ENCODE assay signal across 1 cellular context in the genomic region with DNA sequence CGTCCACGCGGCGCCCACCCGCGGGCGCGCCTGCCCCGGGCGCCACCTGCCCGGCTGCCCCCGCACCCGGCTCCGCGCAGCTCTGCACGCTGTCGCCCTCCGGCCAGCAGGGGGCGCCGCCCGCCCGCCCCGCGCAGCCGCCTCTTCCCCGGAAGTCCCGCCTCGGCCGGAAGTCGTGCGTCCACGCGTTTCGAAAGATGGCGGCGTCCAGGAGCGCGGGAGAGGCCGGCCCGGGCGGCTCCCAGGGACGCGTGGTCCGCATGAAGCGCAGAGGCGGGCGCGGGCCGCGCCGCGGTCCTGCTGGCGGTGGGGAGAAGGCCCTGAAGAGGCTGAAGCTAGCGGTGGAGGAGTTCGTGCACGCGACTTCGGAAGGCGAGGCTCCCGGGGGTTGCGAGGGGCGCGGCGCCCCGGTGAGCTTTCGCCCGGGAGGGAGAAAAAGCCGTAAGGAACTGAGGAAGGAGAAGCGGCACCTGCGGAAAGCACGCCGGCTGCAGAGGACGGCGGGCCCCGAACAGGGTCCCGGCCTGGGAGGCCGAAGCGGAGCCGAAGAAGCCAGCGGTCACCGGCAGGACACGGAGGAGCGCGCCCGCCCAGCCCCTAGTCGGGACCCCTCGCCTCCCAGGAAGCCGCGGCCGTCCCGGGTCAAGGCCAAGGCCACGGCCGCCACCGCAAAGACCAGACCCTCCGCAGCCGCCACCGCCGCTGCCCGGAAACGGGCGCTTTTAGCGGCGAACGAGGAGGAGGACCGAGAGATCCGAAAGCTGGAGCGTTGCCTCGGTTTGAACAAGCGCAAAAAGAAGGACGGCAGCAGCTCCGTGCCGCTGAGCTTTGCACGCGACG.
TF ChIP-seq lines count a peak whose summit lies in the region.

Gene NOM1, plus strand, starts transcription at position 172 of the 840 bp plus-strand sequence. Its CDS starts 26 bp downstream, at position 198.

TF ChIP-seq in GM12878, 131 proteins besides CTCF, POLR2A, EP300 and RAD21 (continued from another document and continues in another):
- no peak for TF ChIP-seq SUPT20H (IDR thresholded peaks at IDR 0.05; ENCODE audit: borderline replicate concordance, control insufficient read depth, low read depth, low read length)
- TF ChIP-seq E4F1 (IDR thresholded peaks at IDR 0.05; ENCODE audit: borderline replicate concordance, partially characterized antibody): no peak
- TF ChIP-seq HDAC2 (IDR thresholded peaks at IDR 0.05): 0 out of 2 replicates have a peak, but pooled peaks have one; percentile 78
- peak; percentile 52 for TF ChIP-seq SIX5 (IDR thresholded peaks at IDR 0.05; ENCODE audit: low read depth, low read length, severe bottlenecking)
- TF ChIP-seq CHD4 (IDR thresholded peaks at IDR 0.05): no peak
- peak; percentile 37; the same call in 1 of the 2 replicates for TF ChIP-seq SREBF2 (IDR thresholded peaks at IDR 0.05; ENCODE audit: low read length)
- TF ChIP-seq RCOR1 (conservative IDR thresholded peaks at IDR 0.05; ENCODE audit: low read depth, low read length): no peak
- TF ChIP-seq MXI1 (IDR thresholded peaks at IDR 0.05; ENCODE audit: low read depth, low read length): peak; percentile 99
- TF ChIP-seq BMI1 (IDR thresholded peaks at IDR 0.05; ENCODE audit: borderline replicate concordance): no peak
- peak; percentile 65; the same call in 1 of the 2 replicates for TF ChIP-seq POLR2AphosphoS5 (IDR thresholded peaks at IDR 0.05; ENCODE audit: low read length)
- no peak for TF ChIP-seq ZZZ3 (IDR thresholded peaks at IDR 0.05; ENCODE audit: control insufficient read depth, insufficient read length, low read depth)
- peak; percentile 91 for TF ChIP-seq GABPA (IDR thresholded peaks at IDR 0.05; ENCODE audit: low read depth)
- TF ChIP-seq, protein P1, sequence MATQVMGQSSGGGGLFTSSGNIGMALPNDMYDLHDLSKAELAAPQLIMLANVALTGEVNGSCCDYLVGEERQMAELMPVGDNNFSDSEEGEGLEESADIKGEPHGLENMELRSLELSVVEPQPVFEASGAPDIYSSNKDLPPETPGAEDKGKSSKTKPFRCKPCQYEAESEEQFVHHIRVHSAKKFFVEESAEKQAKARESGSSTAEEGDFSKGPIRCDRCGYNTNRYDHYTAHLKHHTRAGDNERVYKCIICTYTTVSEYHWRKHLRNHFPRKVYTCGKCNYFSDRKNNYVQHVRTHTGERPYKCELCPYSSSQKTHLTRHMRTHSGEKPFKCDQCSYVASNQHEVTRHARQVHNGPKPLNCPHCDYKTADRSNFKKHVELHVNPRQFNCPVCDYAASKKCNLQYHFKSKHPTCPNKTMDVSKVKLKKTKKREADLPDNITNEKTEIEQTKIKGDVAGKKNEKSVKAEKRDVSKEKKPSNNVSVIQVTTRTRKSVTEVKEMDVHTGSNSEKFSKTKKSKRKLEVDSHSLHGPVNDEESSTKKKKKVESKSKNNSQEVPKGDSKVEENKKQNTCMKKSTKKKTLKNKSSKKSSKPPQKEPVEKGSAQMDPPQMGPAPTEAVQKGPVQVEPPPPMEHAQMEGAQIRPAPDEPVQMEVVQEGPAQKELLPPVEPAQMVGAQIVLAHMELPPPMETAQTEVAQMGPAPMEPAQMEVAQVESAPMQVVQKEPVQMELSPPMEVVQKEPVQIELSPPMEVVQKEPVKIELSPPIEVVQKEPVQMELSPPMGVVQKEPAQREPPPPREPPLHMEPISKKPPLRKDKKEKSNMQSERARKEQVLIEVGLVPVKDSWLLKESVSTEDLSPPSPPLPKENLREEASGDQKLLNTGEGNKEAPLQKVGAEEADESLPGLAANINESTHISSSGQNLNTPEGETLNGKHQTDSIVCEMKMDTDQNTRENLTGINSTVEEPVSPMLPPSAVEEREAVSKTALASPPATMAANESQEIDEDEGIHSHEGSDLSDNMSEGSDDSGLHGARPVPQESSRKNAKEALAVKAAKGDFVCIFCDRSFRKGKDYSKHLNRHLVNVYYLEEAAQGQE (IDR thresholded peaks at IDR 0.05; ENCODE audit: low read depth, low read length): 0 out of 2 replicates have a peak, but pooled peaks have one; percentile 34
- TF ChIP-seq ZNF687 (IDR thresholded peaks at IDR 0.05): peak; percentile 40; the same call in 1 of the 2 replicates
- TF ChIP-seq HDGF (IDR thresholded peaks at IDR 0.05): no peak
- TF ChIP-seq BACH1 (IDR thresholded peaks at IDR 0.05; ENCODE audit: borderline replicate concordance): peak; percentile 94
- no peak for TF ChIP-seq CBX3 (IDR thresholded peaks at IDR 0.05; ENCODE audit: borderline replicate concordance, low read depth)
- peak; percentile 30; the same call in 1 of the 2 replicates for TF ChIP-seq ZBED1 (IDR thresholded peaks at IDR 0.05; ENCODE audit: borderline replicate concordance)
- no peak for TF ChIP-seq CHD1 (IDR thresholded peaks at IDR 0.05; ENCODE audit: low read depth, low read length)
- no peak for TF ChIP-seq SPI1 (IDR thresholded peaks at IDR 0.05; ENCODE audit: borderline replicate concordance, insufficient read depth, low read depth, low read length)
- TF ChIP-seq SIN3A (IDR thresholded peaks at IDR 0.05; ENCODE audit: low read depth, low read length): peak; percentile 95
- TF ChIP-seq JUND (IDR thresholded peaks at IDR 0.05; ENCODE audit: low read depth, low read length): no peak
- no peak for TF ChIP-seq SREBF1 (IDR thresholded peaks at IDR 0.05; ENCODE audit: low read length)
- TF ChIP-seq SRF (IDR thresholded peaks at IDR 0.05; ENCODE audit: low read depth in 2 of 2, low read length in 2 of 2): no peak
- no peak for TF ChIP-seq MYB (IDR thresholded peaks at IDR 0.05; ENCODE audit: borderline replicate concordance, low read depth, low read length)
- TF ChIP-seq, protein P2, sequence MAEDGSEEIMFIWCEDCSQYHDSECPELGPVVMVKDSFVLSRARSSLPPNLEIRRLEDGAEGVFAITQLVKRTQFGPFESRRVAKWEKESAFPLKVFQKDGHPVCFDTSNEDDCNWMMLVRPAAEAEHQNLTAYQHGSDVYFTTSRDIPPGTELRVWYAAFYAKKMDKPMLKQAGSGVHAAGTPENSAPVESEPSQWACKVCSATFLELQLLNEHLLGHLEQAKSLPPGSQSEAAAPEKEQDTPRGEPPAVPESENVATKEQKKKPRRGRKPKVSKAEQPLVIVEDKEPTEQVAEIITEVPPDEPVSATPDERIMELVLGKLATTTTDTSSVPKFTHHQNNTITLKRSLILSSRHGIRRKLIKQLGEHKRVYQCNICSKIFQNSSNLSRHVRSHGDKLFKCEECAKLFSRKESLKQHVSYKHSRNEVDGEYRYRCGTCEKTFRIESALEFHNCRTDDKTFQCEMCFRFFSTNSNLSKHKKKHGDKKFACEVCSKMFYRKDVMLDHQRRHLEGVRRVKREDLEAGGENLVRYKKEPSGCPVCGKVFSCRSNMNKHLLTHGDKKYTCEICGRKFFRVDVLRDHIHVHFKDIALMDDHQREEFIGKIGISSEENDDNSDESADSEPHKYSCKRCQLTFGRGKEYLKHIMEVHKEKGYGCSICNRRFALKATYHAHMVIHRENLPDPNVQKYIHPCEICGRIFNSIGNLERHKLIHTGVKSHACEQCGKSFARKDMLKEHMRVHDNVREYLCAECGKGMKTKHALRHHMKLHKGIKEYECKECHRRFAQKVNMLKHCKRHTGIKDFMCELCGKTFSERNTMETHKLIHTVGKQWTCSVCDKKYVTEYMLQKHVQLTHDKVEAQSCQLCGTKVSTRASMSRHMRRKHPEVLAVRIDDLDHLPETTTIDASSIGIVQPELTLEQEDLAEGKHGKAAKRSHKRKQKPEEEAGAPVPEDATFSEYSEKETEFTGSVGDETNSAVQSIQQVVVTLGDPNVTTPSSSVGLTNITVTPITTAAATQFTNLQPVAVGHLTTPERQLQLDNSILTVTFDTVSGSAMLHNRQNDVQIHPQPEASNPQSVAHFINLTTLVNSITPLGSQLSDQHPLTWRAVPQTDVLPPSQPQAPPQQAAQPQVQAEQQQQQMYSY (CRISPR knock-in tag; IDR thresholded peaks at IDR 0.05): no peak
- TF ChIP-seq JUNB (IDR thresholded peaks at IDR 0.05): no peak
- TF ChIP-seq NKRF (conservative IDR thresholded peaks at IDR 0.05): peak; percentile 97
- TF ChIP-seq EGR1 (IDR thresholded peaks at IDR 0.05; ENCODE audit: borderline replicate concordance in 1 of 2, low read depth in 2 of 2, low read length in 2 of 2): peak; percentile 31 to 97
- no peak for TF ChIP-seq FOXM1 (IDR thresholded peaks at IDR 0.05; ENCODE audit: low read depth, low read length)
- TF ChIP-seq NR2C1 (IDR thresholded peaks at IDR 0.05): peak; percentile 50
- no peak for TF ChIP-seq CEBPB (IDR thresholded peaks at IDR 0.05; ENCODE audit: borderline replicate concordance in 1 of 2, low read depth in 2 of 2, low read length in 2 of 2)
- peak; percentile 43 for TF ChIP-seq RELA (IDR thresholded peaks at IDR 0.05; ENCODE audit: borderline replicate concordance, partially characterized antibody)
- no peak for TF ChIP-seq PML (IDR thresholded peaks at IDR 0.05; ENCODE audit: low read length)
- TF ChIP-seq USF2 (IDR thresholded peaks at IDR 0.05; ENCODE audit: borderline replicate concordance, low read depth, low read length): no peak
- 0 out of 2 replicates have a peak, but pooled peaks have one; percentile 5 for TF ChIP-seq RUNX3 (IDR thresholded peaks at IDR 0.05; ENCODE audit: low read length)
- TF ChIP-seq BHLHE40 (IDR thresholded peaks at IDR 0.05; ENCODE audit: borderline replicate concordance in 1 of 2, low read depth in 2 of 2, low read length in 1 of 2): peak; percentile 36 to 83; a peak in 3 of 4 replicates
- no peak for TF ChIP-seq EED (IDR thresholded peaks at IDR 0.05; ENCODE audit: low read depth)
- 0 out of 2 replicates have a peak, but pooled peaks have one; percentile 59 for TF ChIP-seq ESRRA (IDR thresholded peaks at IDR 0.05; ENCODE audit: low read length)
- peak; percentile 77 for TF ChIP-seq E2F4 (IDR thresholded peaks at IDR 0.05; ENCODE audit: low read depth, low read length)
